ENCODE assay signal across 9 cellular contexts in genomic region chr15:89878323-89878722, GRCh38. TPM values are rescaled to one million over a fixed set of nuclear protein-coding genes. Genes with fewer than 3 reads are reported as not detected.
"Had no signal": no experiment of that assay in that cellular context is flagged by ENCODE, and none has a peak within 500 bp of the region (broad histone marks: within the 10 kb centered on the region; RNA-seq: fewer than 3 reads in every experiment).

No MANE protein-coding gene starts in this region.

- H3K9ac ChIP-seq: KMS-11 had no signal

- H3K4me2 ChIP-seq: KMS-11 had no signal

- H3K4me3 Mint-ChIP-seq: IgD-negative memory B cell had no signal

- H3K4me1 Mint-ChIP-seq: IgD-negative memory B cell had no signal

- FAIRE-seq: HepG2, HTR-8/SVneo had no signal

- ATAC-seq: HepG2 had no signal

- H3K27ac Mint-ChIP-seq: IgD-negative memory B cell had no signal

- DNase-seq: IMR-90, Karpas-422, KBM-7, KG1 had no signal

- H3K27me3 Mint-ChIP-seq: IgD-negative memory B cell had no signal

- H3K9me3 Mint-ChIP-seq: IgD-negative memory B cell had no signal

- H3K27ac ChIP-seq: HL-60, KMS-11 had no signal

RNA-seq across cellular contexts. Expression of gene ARPIN, which starts 34.4 kb away (rescaled TPM):
- polyA plus RNA-seq: IgD-negative memory B cell had no signal
